ENCODE assay signal across 1 cellular context in the genomic region with DNA sequence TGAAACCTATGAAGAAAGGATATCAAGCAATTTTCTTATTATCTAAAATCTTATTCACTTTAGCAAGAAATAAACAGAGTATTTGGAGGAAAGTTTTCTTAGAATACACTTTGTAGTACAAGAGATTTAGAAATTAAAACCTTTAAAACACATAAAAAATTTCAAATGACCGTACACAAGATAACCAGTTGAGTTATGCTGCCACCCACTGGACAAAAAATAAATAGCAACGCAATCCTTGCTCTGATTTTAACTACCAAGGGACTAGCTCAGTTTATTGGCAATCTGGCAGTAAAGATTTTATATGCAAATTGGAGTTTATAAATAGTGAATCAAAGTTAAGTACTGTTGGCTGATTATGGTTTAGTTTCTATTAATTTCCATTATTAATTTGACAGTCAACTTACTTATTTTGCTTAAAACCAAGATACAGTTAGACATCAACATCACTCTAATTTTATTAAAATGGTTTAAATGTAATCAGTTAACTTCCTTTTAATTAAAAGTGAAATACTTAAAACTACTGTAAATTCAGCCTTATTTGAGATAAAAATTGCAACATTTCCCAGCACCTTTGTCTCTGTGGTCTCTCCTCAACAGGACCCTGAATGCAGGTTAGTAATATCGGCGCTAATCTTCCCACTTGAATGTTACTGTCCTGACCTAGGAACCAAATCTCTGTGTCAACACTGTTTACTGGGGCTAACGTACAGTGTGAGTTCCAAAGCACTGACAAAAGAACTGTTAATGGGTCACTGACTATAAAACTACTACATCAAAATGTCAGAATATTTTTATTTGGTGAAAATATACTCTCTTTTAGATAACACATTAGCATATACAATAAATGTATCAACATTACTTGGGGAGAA.
TF ChIP-seq lines count a peak whose summit lies in the region.

No MANE protein-coding gene starts in this region.

TF ChIP-seq in GM23338, 12 proteins besides CTCF, POLR2A, EP300 and RAD21 (continued from another document):
- TF ChIP-seq, protein P1, sequence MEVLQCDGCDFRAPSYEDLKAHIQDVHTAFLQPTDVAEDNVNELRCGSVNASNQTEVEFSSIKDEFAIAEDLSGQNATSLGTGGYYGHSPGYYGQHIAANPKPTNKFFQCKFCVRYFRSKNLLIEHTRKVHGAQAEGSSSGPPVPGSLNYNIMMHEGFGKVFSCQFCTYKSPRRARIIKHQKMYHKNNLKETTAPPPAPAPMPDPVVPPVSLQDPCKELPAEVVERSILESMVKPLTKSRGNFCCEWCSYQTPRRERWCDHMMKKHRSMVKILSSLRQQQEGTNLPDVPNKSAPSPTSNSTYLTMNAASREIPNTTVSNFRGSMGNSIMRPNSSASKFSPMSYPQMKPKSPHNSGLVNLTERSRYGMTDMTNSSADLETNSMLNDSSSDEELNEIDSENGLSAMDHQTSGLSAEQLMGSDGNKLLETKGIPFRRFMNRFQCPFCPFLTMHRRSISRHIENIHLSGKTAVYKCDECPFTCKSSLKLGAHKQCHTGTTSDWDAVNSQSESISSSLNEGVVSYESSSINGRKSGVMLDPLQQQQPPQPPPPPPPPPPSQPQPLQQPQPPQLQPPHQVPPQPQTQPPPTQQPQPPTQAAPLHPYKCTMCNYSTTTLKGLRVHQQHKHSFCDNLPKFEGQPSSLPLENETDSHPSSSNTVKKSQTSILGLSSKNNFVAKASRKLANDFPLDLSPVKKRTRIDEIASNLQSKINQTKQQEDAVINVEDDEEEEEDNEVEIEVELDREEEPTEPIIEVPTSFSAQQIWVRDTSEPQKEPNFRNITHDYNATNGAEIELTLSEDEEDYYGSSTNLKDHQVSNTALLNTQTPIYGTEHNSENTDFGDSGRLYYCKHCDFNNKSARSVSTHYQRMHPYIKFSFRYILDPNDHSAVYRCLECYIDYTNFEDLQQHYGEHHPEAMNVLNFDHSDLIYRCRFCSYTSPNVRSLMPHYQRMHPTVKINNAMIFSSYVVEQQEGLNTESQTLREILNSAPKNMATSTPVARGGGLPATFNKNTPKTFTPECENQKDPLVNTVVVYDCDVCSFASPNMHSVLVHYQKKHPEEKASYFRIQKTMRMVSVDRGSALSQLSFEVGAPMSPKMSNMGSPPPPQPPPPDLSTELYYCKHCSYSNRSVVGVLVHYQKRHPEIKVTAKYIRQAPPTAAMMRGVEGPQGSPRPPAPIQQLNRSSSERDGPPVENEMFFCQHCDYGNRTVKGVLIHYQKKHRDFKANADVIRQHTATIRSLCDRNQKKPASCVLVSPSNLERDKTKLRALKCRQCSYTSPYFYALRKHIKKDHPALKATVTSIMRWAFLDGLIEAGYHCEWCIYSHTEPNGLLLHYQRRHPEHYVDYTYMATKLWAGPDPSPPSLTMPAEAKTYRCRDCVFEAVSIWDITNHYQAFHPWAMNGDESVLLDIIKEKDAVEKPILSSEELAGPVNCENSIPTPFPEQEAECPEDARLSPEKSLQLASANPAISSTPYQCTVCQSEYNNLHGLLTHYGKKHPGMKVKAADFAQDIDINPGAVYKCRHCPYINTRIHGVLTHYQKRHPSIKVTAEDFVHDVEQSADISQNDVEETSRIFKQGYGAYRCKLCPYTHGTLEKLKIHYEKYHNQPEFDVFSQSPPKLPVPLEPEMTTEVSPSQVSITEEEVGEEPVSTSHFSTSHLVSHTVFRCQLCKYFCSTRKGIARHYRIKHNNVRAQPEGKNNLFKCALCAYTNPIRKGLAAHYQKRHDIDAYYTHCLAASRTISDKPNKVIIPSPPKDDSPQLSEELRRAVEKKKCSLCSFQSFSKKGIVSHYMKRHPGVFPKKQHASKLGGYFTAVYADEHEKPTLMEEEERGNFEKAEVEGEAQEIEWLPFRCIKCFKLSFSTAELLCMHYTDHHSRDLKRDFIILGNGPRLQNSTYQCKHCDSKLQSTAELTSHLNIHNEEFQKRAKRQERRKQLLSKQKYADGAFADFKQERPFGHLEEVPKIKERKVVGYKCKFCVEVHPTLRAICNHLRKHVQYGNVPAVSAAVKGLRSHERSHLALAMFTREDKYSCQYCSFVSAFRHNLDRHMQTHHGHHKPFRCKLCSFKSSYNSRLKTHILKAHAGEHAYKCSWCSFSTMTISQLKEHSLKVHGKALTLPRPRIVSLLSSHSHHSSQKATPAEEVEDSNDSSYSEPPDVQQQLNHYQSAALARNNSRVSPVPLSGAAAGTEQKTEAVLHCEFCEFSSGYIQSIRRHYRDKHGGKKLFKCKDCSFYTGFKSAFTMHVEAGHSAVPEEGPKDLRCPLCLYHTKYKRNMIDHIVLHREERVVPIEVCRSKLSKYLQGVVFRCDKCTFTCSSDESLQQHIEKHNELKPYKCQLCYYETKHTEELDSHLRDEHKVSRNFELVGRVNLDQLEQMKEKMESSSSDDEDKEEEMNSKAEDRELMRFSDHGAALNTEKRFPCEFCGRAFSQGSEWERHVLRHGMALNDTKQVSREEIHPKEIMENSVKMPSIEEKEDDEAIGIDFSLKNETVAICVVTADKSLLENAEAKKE (CRISPR knock-in tag; IDR thresholded peaks at IDR 0.05) = no peak
- TF ChIP-seq EZH2 (IDR thresholded peaks at IDR 0.05; ENCODE audit: low read depth, unreplicated experiment) = no peak
- TF ChIP-seq ZNF331 (CRISPR knock-in tag; IDR thresholded peaks at IDR 0.05; ENCODE audit: low read depth) = no peak
- TF ChIP-seq CREB1 (CRISPR knock-in tag; IDR thresholded peaks at IDR 0.05; ENCODE audit: low read depth) = no peak
- no peak for TF ChIP-seq STAT1 (IDR thresholded peaks at IDR 0.05; ENCODE audit: unreplicated experiment)
- TF ChIP-seq, protein P2, sequence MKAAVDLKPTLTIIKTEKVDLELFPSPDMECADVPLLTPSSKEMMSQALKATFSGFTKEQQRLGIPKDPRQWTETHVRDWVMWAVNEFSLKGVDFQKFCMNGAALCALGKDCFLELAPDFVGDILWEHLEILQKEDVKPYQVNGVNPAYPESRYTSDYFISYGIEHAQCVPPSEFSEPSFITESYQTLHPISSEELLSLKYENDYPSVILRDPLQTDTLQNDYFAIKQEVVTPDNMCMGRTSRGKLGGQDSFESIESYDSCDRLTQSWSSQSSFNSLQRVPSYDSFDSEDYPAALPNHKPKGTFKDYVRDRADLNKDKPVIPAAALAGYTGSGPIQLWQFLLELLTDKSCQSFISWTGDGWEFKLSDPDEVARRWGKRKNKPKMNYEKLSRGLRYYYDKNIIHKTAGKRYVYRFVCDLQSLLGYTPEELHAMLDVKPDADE (IDR thresholded peaks at IDR 0.05) = no peak
- no peak for TF ChIP-seq ZNF114 (CRISPR knock-in tag; IDR thresholded peaks at IDR 0.05)
- no peak for TF ChIP-seq EZH2phosphoT487 (IDR thresholded peaks at IDR 0.05; ENCODE audit: unreplicated experiment)
- no peak for TF ChIP-seq NANOG (IDR thresholded peaks at IDR 0.05; ENCODE audit: borderline replicate concordance)
